ENCODE assay signal across 8 cellular contexts in genomic region chr7:126856691-126857291, GRCh38.
A peak's percentile ranks its signal among the peaks of the same experiment; 100 is the strongest.
DNase-seq lines count a peak whose midpoint lies in the region; ATAC-seq and TF ChIP-seq lines count a peak whose summit lies in the region.

No MANE protein-coding gene starts in this region.

- BruUV-seq in mammary epithelial cell (replicated peaks; lab: Mats Ljungman, UMichigan) = no TSS peak

- H3K27me3 ChIP-seq in mammary epithelial cell (ENCODE audit: insufficient read depth, low read length) (peaks cover 6% of the 10 kb centered on the region), prostate gland (replicated peaks; ENCODE audit: insufficient read depth) (no peaks in the 10 kb centered on the region), MG63 (no peaks in the 10 kb centered on the region)

- DNase-seq in D341Med (ENCODE audit: low spot score) = peak; percentile 42
- peak; percentile 4 for DNase-seq in HPDE6-E6E7 (ENCODE audit: extremely low spot score)
- DNase-seq in mammary epithelial cell = peak; percentile 16
- no peak for DNase-seq in prostate gland (ENCODE audit: low spot score)
- DNase-seq in activated CD4-positive, alpha-beta T cell treated with anti-CD3 and anti-CD28 coated beads for 48 hours = no peak
- DNase-seq in MG63 = no peak
- no peak for DNase-seq in DMS79 treated with DMSO at 0.1 percent for 48 hours (lab: John Stamatoyannopoulos, UW)

- peak; percentile 86 for ATAC-seq in GM19395 (IDR thresholded peaks at IDR 0.05; ENCODE audit: unreplicated experiment)

- no peak overlapping the region for H3K4me3 ChIP-seq in mammary epithelial cell (replicated peaks in 1 of 3; ENCODE audit: insufficient read depth in 1 of 3, low read depth in 2 of 3, low read length in 3 of 3)
- H3K4me3 ChIP-seq in prostate gland = no peak overlapping the region
- H3K4me3 ChIP-seq in MG63 = no peak overlapping the region

- CTCF ChIA-PET in mammary epithelial cell (lab: Charles Lee; ENCODE audit: low non-redundant PET) = interaction anchor here (0.6 kb wide), 1 partner anchor 292 kb away, joined by 4 read pairs; no protein-coding TSS in a partner anchor

- TF ChIP-seq POLR2A in prostate gland (IDR thresholded peaks at IDR 0.05) = no peak

- H3K9me3 ChIP-seq in mammary epithelial cell (replicated peaks; ENCODE audit: insufficient read depth, low read length) = no peaks in the 10 kb centered on the region
- no peaks in the 10 kb centered on the region for H3K9me3 ChIP-seq in prostate gland
- H3K9me3 ChIP-seq in MG63 = no peaks in the 10 kb centered on the region

- H3K36me3 ChIP-seq in mammary epithelial cell (ENCODE audit: insufficient read depth, low read length) (no peaks in the 10 kb centered on the region), prostate gland (no peaks in the 10 kb centered on the region), MG63 (no peaks in the 10 kb centered on the region)

- no peak overlapping the region for H3K4me2 ChIP-seq in mammary epithelial cell (ENCODE audit: insufficient read depth, low read depth, low read length)

- H4K20me1 ChIP-seq in mammary epithelial cell (ENCODE audit: insufficient read depth, low read length) = no peaks in the 10 kb centered on the region

- intact Hi-C loops in mammary epithelial cell (cut with micrococcal nuclease) (loop anchor here (1.0 kb wide), 2 partner anchors 44 to 397 kb away; no protein-coding TSS in a partner anchor), prostate gland (cut with DNase I) (no loop called here)

- H2AFZ ChIP-seq in mammary epithelial cell (ENCODE audit: low read depth, low read length) = no peak overlapping the region

- no peaks in the 10 kb centered on the region for H3K4me1 ChIP-seq in mammary epithelial cell (ENCODE audit: insufficient read depth, low read length)
- no peaks in the 10 kb centered on the region for H3K4me1 ChIP-seq in prostate gland (replicated peaks)

- 49% methylated on average over 2 of the region's 2 CpGs for WGBS in mammary epithelial cell (ENCODE audit: low coverage, missing lambda C conversion rate)
- 31% methylated on average over 2 of the region's 2 CpGs for WGBS in prostate gland

- H3K27ac ChIP-seq in mammary epithelial cell (ENCODE audit: insufficient read depth, low read depth, low read length) (no peak overlapping the region), prostate gland (no peak overlapping the region)

- dilution Hi-C loops in mammary epithelial cell (cut with HindIII; ENCODE audit: low sequenced_read_pairs) = no loop called here

- no peaks in the 10 kb centered on the region for H3K79me2 ChIP-seq in mammary epithelial cell (ENCODE audit: insufficient read depth, low read length)

- in situ Hi-C loops in mammary epithelial cell (cut with MboI; ENCODE audit: low sequenced_read_pairs in 2 of 2) = no loop called here

- TF ChIP-seq CTCF in mammary epithelial cell (conservative IDR thresholded peaks at IDR 0.05 in 1 of 2, IDR thresholded peaks at IDR 0.05 in 1 of 2; ENCODE audit: extremely low read depth in 1 of 2, insufficient read depth in 1 of 2, low read depth in 1 of 2, low read length in 2 of 2) (peak; percentile 71 to 80), prostate gland (IDR thresholded peaks at IDR 0.05) (peak in 3 of 4 experiments; percentile 9 to 38 (median 22))

- H3K9ac ChIP-seq in mammary epithelial cell (ENCODE audit: insufficient read depth, low read length) = no peak overlapping the region

Comparison
In these comparisons a context has a peak if more than half of its experiments do, and no peak if none do; other contexts are left out.
1. DNase-seq: peak in D341Med (single experiment), HPDE6-E6E7 (single experiment) and mammary epithelial cell (single experiment); none in prostate gland (single experiment), activated CD4-positive, alpha-beta T cell treated with anti-CD3 and anti-CD28 coated beads for 48 hours (single experiment), MG63 (single experiment) and DMS79 treated with DMSO at 0.1 percent for 48 hours (single experiment).